2 cellular contexts compared by ENCODE assay signal in genomic region chr7:7002416-7003062, GRCh38.
TF ChIP-seq lines count a peak whose summit lies in the region.

No MANE protein-coding gene starts in this region.

TF ChIP-seq in GM23338, 12 proteins besides CTCF, POLR2A, EP300 and RAD21 (continued from another document):
- TF ChIP-seq ZNF462 (CRISPR knock-in tag; IDR thresholded peaks at IDR 0.05) (no peak), ETS1 (IDR thresholded peaks at IDR 0.05) (no peak), EZH2 (IDR thresholded peaks at IDR 0.05; ENCODE audit: low read depth, unreplicated experiment) (no peak), ZNF331 (CRISPR knock-in tag; IDR thresholded peaks at IDR 0.05; ENCODE audit: low read depth) (no peak), NANOG (IDR thresholded peaks at IDR 0.05; ENCODE audit: borderline replicate concordance) (0 out of 2 replicates have a peak, but pooled peaks have one; percentile 13), POLR2AphosphoS5 (IDR thresholded peaks at IDR 0.05; ENCODE audit: low read depth) (no peak), EZH2phosphoT487 (IDR thresholded peaks at IDR 0.05; ENCODE audit: unreplicated experiment) (no peak), CREB1 (CRISPR knock-in tag; IDR thresholded peaks at IDR 0.05; ENCODE audit: low read depth) (peak; percentile 6; the same call in 1 of the 2 replicates), STAT1 (IDR thresholded peaks at IDR 0.05; ENCODE audit: unreplicated experiment) (no peak), REST (IDR thresholded peaks at IDR 0.05; ENCODE audit: unreplicated experiment) (no peak), JUNB (IDR thresholded peaks at IDR 0.05; ENCODE audit: unreplicated experiment) (no peak)

TF ChIP-seq in WTC11, 78 proteins besides CTCF, POLR2A, EP300 and RAD21 (continued from another document):
- TF ChIP-seq AR (CRISPR knock-in tag; IDR thresholded peaks at IDR 0.05) (no peak), ZSCAN18 (CRISPR knock-in tag; IDR thresholded peaks at IDR 0.05) (peak; percentile 14; the same call in 1 of the 2 replicates), NFE2L1 (CRISPR knock-in tag; IDR thresholded peaks at IDR 0.05) (no peak)
